ENCODE assay signal across 1 cellular context in genomic region chr6:56766806-56767178, GRCh38.
TF ChIP-seq lines count a peak whose summit lies in the region.

No MANE protein-coding gene starts in this region.

TF ChIP-seq in GM12878, 131 proteins besides CTCF, POLR2A, EP300 and RAD21 (continued from another document and continues in another):
- peak; percentile 66 to 78; a peak in 3 of 4 replicates for TF ChIP-seq BHLHE40 (IDR thresholded peaks at IDR 0.05; ENCODE audit: borderline replicate concordance in 1 of 2, low read depth in 2 of 2, low read length in 1 of 2)
- no peak for TF ChIP-seq E2F8 (IDR thresholded peaks at IDR 0.05; ENCODE audit: low read depth, partially characterized antibody)
- no peak for TF ChIP-seq BRCA1 (IDR thresholded peaks at IDR 0.05; ENCODE audit: low read depth, low read length)
- peak; percentile 77 for TF ChIP-seq NR2F1 (conservative IDR thresholded peaks at IDR 0.05)
- peak; percentile 87 for TF ChIP-seq CUX1 (IDR thresholded peaks at IDR 0.05; ENCODE audit: insufficient replicate concordance, low read depth, low read length)
- 0 out of 2 replicates have a peak, but pooled peaks have one; percentile 30 for TF ChIP-seq CBX5 (IDR thresholded peaks at IDR 0.05; ENCODE audit: low read depth)
- peak in 1 of 2 experiments; percentile 33; a peak in 1 of 4 replicates for TF ChIP-seq ETV6 (conservative IDR thresholded peaks at IDR 0.05 in 1 of 2, IDR thresholded peaks at IDR 0.05 in 1 of 2; ENCODE audit: borderline replicate concordance in 1 of 2, low read depth in 1 of 2)
- TF ChIP-seq LARP7 (IDR thresholded peaks at IDR 0.05), result no peak
- TF ChIP-seq NFIC (IDR thresholded peaks at IDR 0.05; ENCODE audit: low read depth, low read length), result peak; percentile 91
- peak; percentile 90 for TF ChIP-seq ZBED1 (IDR thresholded peaks at IDR 0.05; ENCODE audit: borderline replicate concordance)
- TF ChIP-seq CREM (IDR thresholded peaks at IDR 0.05; ENCODE audit: low read depth), result peak; percentile 80
- TF ChIP-seq BACH1 (IDR thresholded peaks at IDR 0.05; ENCODE audit: borderline replicate concordance), result peak; percentile 88; the same call in 1 of the 2 replicates
- peak; percentile 45 for TF ChIP-seq PBX3 (IDR thresholded peaks at IDR 0.05; ENCODE audit: insufficient replicate concordance, low read depth, low read length)
- 0 out of 2 replicates have a peak, but pooled peaks have one; percentile 53 for TF ChIP-seq CREB1 (IDR thresholded peaks at IDR 0.05; ENCODE audit: low read depth)
- no peak for TF ChIP-seq CEBPZ (IDR thresholded peaks at IDR 0.05; ENCODE audit: low read depth, low read length)
- TF ChIP-seq TCF7 (IDR thresholded peaks at IDR 0.05; ENCODE audit: borderline replicate concordance), result 0 out of 2 replicates have a peak, but pooled peaks have one; percentile 18
- peak; percentile 88 for TF ChIP-seq MEF2B (IDR thresholded peaks at IDR 0.05; ENCODE audit: partially characterized antibody, poor library complexity, severe bottlenecking)
- TF ChIP-seq IKZF2 (IDR thresholded peaks at IDR 0.05), result peak; percentile 82 to 88
- TF ChIP-seq ZNF274 (IDR thresholded peaks at IDR 0.05; ENCODE audit: insufficient read depth, insufficient read length), result no peak
- peak; percentile 67 for TF ChIP-seq ATF7 (IDR thresholded peaks at IDR 0.05; ENCODE audit: low read depth)
- TF ChIP-seq ZNF384 (IDR thresholded peaks at IDR 0.05; ENCODE audit: borderline replicate concordance, low read depth, low read length), result peak; percentile 91
- peak; percentile 62; the same call in 1 of the 2 replicates for TF ChIP-seq GABPA (IDR thresholded peaks at IDR 0.05; ENCODE audit: low read depth)
- TF ChIP-seq TCF12 (IDR thresholded peaks at IDR 0.05; ENCODE audit: low read depth, low read length), result peak; percentile 94
- TF ChIP-seq IRF4 (IDR thresholded peaks at IDR 0.05; ENCODE audit: low read depth, low read length), result peak; percentile 26; the same call in 1 of the 2 replicates
- TF ChIP-seq RUNX3 (IDR thresholded peaks at IDR 0.05; ENCODE audit: low read length), result peak; percentile 88
- TF ChIP-seq ZNF687 (IDR thresholded peaks at IDR 0.05), result peak; percentile 64
- TF ChIP-seq GATAD2B (conservative IDR thresholded peaks at IDR 0.05; ENCODE audit: low read depth), result peak; percentile 31; the same call in 1 of the 2 replicates
- peak; percentile 77; the same call in 1 of the 2 replicates for TF ChIP-seq MTA3 (IDR thresholded peaks at IDR 0.05; ENCODE audit: borderline replicate concordance, low read length)
- TF ChIP-seq BCL3 (IDR thresholded peaks at IDR 0.05; ENCODE audit: borderline replicate concordance, insufficient read depth, low read depth, low read length, poor library complexity, severe bottlenecking), result no peak
- no peak for TF ChIP-seq USF1 (IDR thresholded peaks at IDR 0.05; ENCODE audit: borderline replicate concordance, extremely low read length, insufficient read depth, low read depth, low read length)
- TF ChIP-seq IRF5 (IDR thresholded peaks at IDR 0.05; ENCODE audit: borderline replicate concordance), result no peak
- TF ChIP-seq POLR2AphosphoS2 (IDR thresholded peaks at IDR 0.05; ENCODE audit: low read depth, low read length), result no peak
- no peak for TF ChIP-seq FOXK2 (IDR thresholded peaks at IDR 0.05)
- peak; percentile 90 for TF ChIP-seq MTA2 (IDR thresholded peaks at IDR 0.05; ENCODE audit: low read depth)
- TF ChIP-seq POU2F2 (IDR thresholded peaks at IDR 0.05; ENCODE audit: borderline replicate concordance, low read depth, low read length), result 0 out of 3 replicates have a peak, but pooled peaks have one; percentile 11
- no peak for TF ChIP-seq SRF (IDR thresholded peaks at IDR 0.05; ENCODE audit: low read depth in 2 of 2, low read length in 2 of 2)
- peak; percentile 99 for TF ChIP-seq MEF2A (IDR thresholded peaks at IDR 0.05; ENCODE audit: insufficient read depth, low read depth, low read length)
- peak; percentile 72; the same call in 1 of the 2 replicates for TF ChIP-seq CBFB (IDR thresholded peaks at IDR 0.05; ENCODE audit: low read depth)
- peak; percentile 91 for TF ChIP-seq ZNF24 (IDR thresholded peaks at IDR 0.05)
